ENCODE assay signal across 1 cellular context in the genomic region with DNA sequence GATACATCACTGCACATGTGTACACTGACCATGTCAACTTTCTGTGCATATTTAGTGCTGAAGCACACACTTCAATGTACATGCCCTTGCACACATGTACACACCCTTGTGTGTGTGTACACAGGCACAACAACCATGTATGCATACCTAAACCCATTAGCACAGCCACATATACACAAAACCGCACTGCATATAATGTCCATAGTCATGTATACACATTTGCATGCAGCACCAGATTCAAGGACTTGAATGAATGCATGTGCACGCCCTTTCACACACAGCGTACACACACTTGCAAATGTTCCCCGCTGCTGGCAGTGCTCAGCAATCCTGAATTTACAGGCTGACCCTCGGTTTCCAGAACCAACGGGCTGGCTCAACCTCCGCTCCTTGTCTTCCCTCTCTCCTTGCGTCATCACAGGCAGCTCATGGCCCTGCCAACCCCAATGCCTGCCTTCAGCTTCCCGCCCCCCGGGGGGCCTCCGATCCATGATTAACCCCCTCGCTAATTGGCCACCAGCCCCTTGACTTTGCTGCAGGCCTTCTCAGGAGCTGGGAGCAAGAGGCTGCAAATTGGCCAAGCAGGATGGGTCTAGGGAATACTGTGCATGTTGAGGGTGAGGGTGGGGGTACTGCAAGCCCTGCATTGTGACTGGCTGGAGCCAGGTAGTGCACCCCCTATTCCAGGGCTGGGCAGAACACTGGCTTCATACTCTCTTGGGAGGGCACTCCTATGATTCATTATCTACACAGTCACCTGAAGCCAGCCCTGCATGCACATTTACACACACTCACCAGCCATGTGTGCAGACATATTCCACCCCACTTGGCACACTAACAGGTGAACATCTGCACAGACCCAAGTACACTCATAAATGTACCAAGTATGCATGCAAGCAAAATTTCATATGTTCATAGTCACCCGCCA.
TF ChIP-seq lines count a peak whose summit lies in the region.

No MANE protein-coding gene starts in this region.

TF ChIP-seq in SK-N-SH, 30 proteins besides CTCF, POLR2A, EP300 and RAD21 (continued from another document):
- TF ChIP-seq, protein P1, sequence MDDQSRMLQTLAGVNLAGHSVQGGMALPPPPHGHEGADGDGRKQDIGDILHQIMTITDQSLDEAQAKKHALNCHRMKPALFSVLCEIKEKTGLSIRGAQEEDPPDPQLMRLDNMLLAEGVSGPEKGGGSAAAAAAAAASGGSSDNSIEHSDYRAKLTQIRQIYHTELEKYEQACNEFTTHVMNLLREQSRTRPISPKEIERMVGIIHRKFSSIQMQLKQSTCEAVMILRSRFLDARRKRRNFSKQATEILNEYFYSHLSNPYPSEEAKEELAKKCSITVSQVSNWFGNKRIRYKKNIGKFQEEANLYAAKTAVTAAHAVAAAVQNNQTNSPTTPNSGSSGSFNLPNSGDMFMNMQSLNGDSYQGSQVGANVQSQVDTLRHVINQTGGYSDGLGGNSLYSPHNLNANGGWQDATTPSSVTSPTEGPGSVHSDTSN (IDR thresholded peaks at IDR 0.05): no peak
- TF ChIP-seq, protein P2, sequence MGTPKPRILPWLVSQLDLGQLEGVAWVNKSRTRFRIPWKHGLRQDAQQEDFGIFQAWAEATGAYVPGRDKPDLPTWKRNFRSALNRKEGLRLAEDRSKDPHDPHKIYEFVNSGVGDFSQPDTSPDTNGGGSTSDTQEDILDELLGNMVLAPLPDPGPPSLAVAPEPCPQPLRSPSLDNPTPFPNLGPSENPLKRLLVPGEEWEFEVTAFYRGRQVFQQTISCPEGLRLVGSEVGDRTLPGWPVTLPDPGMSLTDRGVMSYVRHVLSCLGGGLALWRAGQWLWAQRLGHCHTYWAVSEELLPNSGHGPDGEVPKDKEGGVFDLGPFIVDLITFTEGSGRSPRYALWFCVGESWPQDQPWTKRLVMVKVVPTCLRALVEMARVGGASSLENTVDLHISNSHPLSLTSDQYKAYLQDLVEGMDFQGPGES (IDR thresholded peaks at IDR 0.05; ENCODE audit: low read depth, low read length): no peak
